Comparison of ENCODE assay signal across 1 cellular context in the genomic region with DNA sequence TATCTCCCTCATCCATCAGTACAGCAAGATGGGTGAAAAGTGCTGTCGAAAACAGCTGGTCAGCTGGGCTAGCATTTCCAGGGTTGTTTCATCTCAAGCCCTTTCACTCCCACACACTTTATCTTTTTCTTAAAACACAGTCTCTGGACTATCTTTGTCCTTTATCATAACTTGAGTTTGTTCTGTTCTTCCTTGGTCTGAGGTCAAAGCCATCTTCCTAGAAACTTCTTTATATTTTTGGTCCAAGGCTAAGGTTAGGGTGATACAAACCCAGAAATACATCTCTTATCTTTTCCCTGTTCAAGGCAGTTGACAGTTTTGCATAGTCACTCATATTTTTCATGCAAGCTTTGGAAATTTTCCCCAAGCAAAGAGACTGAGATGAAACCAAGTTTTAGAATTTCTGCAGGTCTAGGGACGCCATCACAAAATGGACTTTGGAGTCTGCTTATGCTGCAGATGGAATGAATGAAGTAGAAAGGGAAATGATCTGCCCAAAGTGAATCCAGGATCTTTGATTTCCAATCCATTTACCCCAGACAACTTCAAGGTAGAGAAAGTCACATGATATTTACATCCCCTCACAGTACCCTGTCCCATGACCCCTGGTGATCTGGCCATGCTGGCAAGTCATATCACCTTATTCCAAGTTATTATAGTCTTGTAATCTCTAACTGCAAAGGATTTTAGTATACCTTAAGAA.
TF ChIP-seq lines count a peak whose summit lies in the region.

No MANE protein-coding gene starts in this region.

TF ChIP-seq in K562, 482 proteins besides CTCF, POLR2A, EP300 and RAD21 (continued from another document and continues in another):
- TF ChIP-seq, protein P1, sequence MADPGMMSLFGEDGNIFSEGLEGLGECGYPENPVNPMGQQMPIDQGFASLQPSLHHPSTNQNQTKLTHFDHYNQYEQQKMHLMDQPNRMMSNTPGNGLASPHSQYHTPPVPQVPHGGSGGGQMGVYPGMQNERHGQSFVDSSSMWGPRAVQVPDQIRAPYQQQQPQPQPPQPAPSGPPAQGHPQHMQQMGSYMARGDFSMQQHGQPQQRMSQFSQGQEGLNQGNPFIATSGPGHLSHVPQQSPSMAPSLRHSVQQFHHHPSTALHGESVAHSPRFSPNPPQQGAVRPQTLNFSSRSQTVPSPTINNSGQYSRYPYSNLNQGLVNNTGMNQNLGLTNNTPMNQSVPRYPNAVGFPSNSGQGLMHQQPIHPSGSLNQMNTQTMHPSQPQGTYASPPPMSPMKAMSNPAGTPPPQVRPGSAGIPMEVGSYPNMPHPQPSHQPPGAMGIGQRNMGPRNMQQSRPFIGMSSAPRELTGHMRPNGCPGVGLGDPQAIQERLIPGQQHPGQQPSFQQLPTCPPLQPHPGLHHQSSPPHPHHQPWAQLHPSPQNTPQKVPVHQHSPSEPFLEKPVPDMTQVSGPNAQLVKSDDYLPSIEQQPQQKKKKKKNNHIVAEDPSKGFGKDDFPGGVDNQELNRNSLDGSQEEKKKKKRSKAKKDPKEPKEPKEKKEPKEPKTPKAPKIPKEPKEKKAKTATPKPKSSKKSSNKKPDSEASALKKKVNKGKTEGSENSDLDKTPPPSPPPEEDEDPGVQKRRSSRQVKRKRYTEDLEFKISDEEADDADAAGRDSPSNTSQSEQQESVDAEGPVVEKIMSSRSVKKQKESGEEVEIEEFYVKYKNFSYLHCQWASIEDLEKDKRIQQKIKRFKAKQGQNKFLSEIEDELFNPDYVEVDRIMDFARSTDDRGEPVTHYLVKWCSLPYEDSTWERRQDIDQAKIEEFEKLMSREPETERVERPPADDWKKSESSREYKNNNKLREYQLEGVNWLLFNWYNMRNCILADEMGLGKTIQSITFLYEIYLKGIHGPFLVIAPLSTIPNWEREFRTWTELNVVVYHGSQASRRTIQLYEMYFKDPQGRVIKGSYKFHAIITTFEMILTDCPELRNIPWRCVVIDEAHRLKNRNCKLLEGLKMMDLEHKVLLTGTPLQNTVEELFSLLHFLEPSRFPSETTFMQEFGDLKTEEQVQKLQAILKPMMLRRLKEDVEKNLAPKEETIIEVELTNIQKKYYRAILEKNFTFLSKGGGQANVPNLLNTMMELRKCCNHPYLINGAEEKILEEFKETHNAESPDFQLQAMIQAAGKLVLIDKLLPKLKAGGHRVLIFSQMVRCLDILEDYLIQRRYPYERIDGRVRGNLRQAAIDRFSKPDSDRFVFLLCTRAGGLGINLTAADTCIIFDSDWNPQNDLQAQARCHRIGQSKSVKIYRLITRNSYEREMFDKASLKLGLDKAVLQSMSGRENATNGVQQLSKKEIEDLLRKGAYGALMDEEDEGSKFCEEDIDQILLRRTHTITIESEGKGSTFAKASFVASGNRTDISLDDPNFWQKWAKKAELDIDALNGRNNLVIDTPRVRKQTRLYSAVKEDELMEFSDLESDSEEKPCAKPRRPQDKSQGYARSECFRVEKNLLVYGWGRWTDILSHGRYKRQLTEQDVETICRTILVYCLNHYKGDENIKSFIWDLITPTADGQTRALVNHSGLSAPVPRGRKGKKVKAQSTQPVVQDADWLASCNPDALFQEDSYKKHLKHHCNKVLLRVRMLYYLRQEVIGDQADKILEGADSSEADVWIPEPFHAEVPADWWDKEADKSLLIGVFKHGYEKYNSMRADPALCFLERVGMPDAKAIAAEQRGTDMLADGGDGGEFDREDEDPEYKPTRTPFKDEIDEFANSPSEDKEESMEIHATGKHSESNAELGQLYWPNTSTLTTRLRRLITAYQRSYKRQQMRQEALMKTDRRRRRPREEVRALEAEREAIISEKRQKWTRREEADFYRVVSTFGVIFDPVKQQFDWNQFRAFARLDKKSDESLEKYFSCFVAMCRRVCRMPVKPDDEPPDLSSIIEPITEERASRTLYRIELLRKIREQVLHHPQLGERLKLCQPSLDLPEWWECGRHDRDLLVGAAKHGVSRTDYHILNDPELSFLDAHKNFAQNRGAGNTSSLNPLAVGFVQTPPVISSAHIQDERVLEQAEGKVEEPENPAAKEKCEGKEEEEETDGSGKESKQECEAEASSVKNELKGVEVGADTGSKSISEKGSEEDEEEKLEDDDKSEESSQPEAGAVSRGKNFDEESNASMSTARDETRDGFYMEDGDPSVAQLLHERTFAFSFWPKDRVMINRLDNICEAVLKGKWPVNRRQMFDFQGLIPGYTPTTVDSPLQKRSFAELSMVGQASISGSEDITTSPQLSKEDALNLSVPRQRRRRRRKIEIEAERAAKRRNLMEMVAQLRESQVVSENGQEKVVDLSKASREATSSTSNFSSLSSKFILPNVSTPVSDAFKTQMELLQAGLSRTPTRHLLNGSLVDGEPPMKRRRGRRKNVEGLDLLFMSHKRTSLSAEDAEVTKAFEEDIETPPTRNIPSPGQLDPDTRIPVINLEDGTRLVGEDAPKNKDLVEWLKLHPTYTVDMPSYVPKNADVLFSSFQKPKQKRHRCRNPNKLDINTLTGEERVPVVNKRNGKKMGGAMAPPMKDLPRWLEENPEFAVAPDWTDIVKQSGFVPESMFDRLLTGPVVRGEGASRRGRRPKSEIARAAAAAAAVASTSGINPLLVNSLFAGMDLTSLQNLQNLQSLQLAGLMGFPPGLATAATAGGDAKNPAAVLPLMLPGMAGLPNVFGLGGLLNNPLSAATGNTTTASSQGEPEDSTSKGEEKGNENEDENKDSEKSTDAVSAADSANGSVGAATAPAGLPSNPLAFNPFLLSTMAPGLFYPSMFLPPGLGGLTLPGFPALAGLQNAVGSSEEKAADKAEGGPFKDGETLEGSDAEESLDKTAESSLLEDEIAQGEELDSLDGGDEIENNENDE (IDR thresholded peaks at IDR 0.05; ENCODE audit: low read depth, low read length): no peak
- TF ChIP-seq CBX8 (IDR thresholded peaks at IDR 0.05; ENCODE audit: borderline replicate concordance, extremely low read depth, low read depth, low read length, poor library complexity, severe bottlenecking) (no peak), NR1H2 (CRISPR knock-in tag; IDR thresholded peaks at IDR 0.05) (no peak), TBL1XR1 (IDR thresholded peaks at IDR 0.05; ENCODE audit: low read length in 2 of 2) (peak in 1 of 2 experiments; percentile 89; a peak in 2 of 4 replicates), REST (CRISPR knock-in tag; IDR thresholded peaks at IDR 0.05; ENCODE audit: low read depth) (no peak), ETV5 (CRISPR knock-in tag; IDR thresholded peaks at IDR 0.05; ENCODE audit: low read depth) (no peak), MAZ (CRISPR knock-in tag; conservative IDR thresholded peaks at IDR 0.05 in 1 of 2, IDR thresholded peaks at IDR 0.05 in 1 of 2) (peak in 1 of 2 experiments; percentile 39; a peak in 2 of 4 replicates), SMARCA4 (IDR thresholded peaks at IDR 0.05) (peak; percentile 86), MYNN (IDR thresholded peaks at IDR 0.05) (no peak), MYNN (CRISPR knock-in tag; IDR thresholded peaks at IDR 0.05) (no peak), SOX6 (IDR thresholded peaks at IDR 0.05) (peak; percentile 97), ARID2 (IDR thresholded peaks at IDR 0.05) (no peak), MXD1 (CRISPR knock-in tag; IDR thresholded peaks at IDR 0.05; ENCODE audit: borderline replicate concordance, poor library complexity, severe bottlenecking) (no peak), ZNF445 (CRISPR knock-in tag; IDR thresholded peaks at IDR 0.05; ENCODE audit: low read depth) (no peak), ZNF780A (CRISPR knock-in tag; IDR thresholded peaks at IDR 0.05) (no peak), ZNF644 (tag; IDR thresholded peaks at IDR 0.05; ENCODE audit: low read depth) (peak; percentile 85), POLR3G (IDR thresholded peaks at IDR 0.05; ENCODE audit: extremely low read depth, insufficient read length, insufficient replicate concordance) (no peak), PREB (CRISPR knock-in tag; IDR thresholded peaks at IDR 0.05) (no peak), PML (IDR thresholded peaks at IDR 0.05; ENCODE audit: low read length) (peak; percentile 45; the same call in 1 of the 2 replicates), CSDE1 (IDR thresholded peaks at IDR 0.05) (no peak), ZFP1 (CRISPR knock-in tag; IDR thresholded peaks at IDR 0.05) (no peak), NCOA4 (IDR thresholded peaks at IDR 0.05; ENCODE audit: partially characterized antibody) (no peak)
- TF ChIP-seq, protein P2, sequence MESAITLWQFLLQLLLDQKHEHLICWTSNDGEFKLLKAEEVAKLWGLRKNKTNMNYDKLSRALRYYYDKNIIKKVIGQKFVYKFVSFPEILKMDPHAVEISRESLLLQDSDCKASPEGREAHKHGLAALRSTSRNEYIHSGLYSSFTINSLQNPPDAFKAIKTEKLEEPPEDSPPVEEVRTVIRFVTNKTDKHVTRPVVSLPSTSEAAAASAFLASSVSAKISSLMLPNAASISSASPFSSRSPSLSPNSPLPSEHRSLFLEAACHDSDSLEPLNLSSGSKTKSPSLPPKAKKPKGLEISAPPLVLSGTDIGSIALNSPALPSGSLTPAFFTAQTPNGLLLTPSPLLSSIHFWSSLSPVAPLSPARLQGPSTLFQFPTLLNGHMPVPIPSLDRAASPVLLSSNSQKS (CRISPR knock-in tag; IDR thresholded peaks at IDR 0.05): no peak
- TF ChIP-seq, protein P3, sequence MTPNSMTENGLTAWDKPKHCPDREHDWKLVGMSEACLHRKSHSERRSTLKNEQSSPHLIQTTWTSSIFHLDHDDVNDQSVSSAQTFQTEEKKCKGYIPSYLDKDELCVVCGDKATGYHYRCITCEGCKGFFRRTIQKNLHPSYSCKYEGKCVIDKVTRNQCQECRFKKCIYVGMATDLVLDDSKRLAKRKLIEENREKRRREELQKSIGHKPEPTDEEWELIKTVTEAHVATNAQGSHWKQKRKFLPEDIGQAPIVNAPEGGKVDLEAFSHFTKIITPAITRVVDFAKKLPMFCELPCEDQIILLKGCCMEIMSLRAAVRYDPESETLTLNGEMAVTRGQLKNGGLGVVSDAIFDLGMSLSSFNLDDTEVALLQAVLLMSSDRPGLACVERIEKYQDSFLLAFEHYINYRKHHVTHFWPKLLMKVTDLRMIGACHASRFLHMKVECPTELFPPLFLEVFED (CRISPR knock-in tag; conservative IDR thresholded peaks at IDR 0.05): no peak
- TF ChIP-seq, protein P4, sequence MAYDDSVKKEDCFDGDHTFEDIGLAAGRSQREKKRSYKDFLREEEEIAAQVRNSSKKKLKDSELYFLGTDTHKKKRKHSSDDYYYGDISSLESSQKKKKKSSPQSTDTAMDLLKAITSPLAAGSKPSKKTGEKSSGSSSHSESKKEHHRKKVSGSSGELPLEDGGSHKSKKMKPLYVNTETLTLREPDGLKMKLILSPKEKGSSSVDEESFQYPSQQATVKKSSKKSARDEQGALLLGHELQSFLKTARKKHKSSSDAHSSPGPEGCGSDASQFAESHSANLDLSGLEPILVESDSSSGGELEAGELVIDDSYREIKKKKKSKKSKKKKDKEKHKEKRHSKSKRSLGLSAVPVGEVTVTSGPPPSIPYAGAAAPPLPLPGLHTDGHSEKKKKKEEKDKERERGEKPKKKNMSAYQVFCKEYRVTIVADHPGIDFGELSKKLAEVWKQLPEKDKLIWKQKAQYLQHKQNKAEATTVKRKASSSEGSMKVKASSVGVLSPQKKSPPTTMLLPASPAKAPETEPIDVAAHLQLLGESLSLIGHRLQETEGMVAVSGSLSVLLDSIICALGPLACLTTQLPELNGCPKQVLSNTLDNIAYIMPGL (CRISPR knock-in tag; IDR thresholded peaks at IDR 0.05): no peak
- TF ChIP-seq, protein P5, sequence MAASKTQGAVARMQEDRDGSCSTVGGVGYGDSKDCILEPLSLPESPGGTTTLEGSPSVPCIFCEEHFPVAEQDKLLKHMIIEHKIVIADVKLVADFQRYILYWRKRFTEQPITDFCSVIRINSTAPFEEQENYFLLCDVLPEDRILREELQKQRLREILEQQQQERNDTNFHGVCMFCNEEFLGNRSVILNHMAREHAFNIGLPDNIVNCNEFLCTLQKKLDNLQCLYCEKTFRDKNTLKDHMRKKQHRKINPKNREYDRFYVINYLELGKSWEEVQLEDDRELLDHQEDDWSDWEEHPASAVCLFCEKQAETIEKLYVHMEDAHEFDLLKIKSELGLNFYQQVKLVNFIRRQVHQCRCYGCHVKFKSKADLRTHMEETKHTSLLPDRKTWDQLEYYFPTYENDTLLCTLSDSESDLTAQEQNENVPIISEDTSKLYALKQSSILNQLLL (CRISPR knock-in tag; IDR thresholded peaks at IDR 0.05; ENCODE audit: borderline replicate concordance): no peak
- TF ChIP-seq, protein P6, sequence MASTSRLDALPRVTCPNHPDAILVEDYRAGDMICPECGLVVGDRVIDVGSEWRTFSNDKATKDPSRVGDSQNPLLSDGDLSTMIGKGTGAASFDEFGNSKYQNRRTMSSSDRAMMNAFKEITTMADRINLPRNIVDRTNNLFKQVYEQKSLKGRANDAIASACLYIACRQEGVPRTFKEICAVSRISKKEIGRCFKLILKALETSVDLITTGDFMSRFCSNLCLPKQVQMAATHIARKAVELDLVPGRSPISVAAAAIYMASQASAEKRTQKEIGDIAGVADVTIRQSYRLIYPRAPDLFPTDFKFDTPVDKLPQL (IDR thresholded peaks at IDR 0.05; ENCODE audit: extremely low read depth, insufficient read length): no peak
